ENCODE assay signal across 7 cellular contexts in genomic region chr11:63435831-63436230, GRCh38. TPM values are rescaled to one million over a fixed set of nuclear protein-coding genes. Genes with fewer than 3 reads are reported as not detected.
"Had no signal": no experiment of that assay in that cellular context is flagged by ENCODE, and none has a peak within 500 bp of the region (broad histone marks: within the 10 kb centered on the region; RNA-seq: fewer than 3 reads in every experiment).

No MANE protein-coding gene starts in this region.

RNA-seq across cellular contexts. Expression of gene PLAAT5, which starts 55.1 kb away (rescaled TPM):
- total RNA-seq: dermis microvascular lymphatic vessel endothelial cell, endothelial cell of umbilical vein, fibroblast of villous mesenchyme, foreskin keratinocyte, left lobe of liver had no signal
- polyA plus RNA-seq: endothelial cell of umbilical vein; foreskin keratinocyte; mammary epithelial cell; naive thymus-derived CD4-positive, alpha-beta T cell had no signal
